ENCODE assay signal across 12 cellular contexts in genomic region chr12:54330442-54330841, GRCh38. TPM values are rescaled to one million over a fixed set of nuclear protein-coding genes. Genes with fewer than 3 reads are reported as not detected.
A peak's percentile ranks its signal among the peaks of the same experiment; 100 is the strongest.
DNase-seq lines count a peak whose midpoint lies in the region; ATAC-seq and TF ChIP-seq lines count a peak whose summit lies in the region.
"Had no signal": no experiment of that assay in that cellular context is flagged by ENCODE, and none has a peak within 500 bp of the region (broad histone marks: within the 10 kb centered on the region; RNA-seq: fewer than 3 reads in every experiment).

No MANE protein-coding gene starts in this region.

- no peak overlapping the region for H3K4me3 Mint-ChIP-seq in activated CD8-positive, alpha-beta T cell treated with anti-CD3 and anti-CD28 coated beads, Interleukin-2, amount 10 ng/mL, durations not matched to agents 7 days and 5 days
- no peak overlapping the region for H3K4me3 Mint-ChIP-seq in stimulated activated naive CD8-positive, alpha-beta T cell treated with anti-CD3 and anti-CD28 coated beads, Interleukin-15, amount 100 ng/mL, for 72 hours
- H3K4me3 Mint-ChIP-seq: dendritic cell treated with granulocyte-macrophage colony-stimulating factor and Interleukin-4, amounts not matched to agents 40 ng/mL and 50 ng/mL, for 4 days had no signal

- no peak overlapping the region for H3K4me3 ChIP-seq in mammary epithelial cell (replicated peaks in 1 of 3; ENCODE audit: insufficient read depth in 1 of 3, low read depth in 2 of 3, low read length in 3 of 3)
- H3K4me3 ChIP-seq in breast epithelium, result no peak overlapping the region
- no peak overlapping the region for H3K4me3 ChIP-seq in lower lobe of right lung
- H3K4me3 ChIP-seq in WERI-Rb-1 (ENCODE audit: low read depth, low read length), result no peak overlapping the region
- H3K4me3 ChIP-seq: esophagus squamous epithelium, tibial artery had no signal

- CTCF ChIA-PET in mammary epithelial cell (lab: Charles Lee; ENCODE audit: low non-redundant PET), result no interaction called here
- CTCF ChIA-PET in activated CD8-positive, alpha-beta T cell treated with anti-CD3 and anti-CD28 coated beads, Interleukin-2, amount 10 ng/mL, durations not matched to agents 7 days and 5 days (lab: Charles Lee), result interaction anchor here (0.7 to 1.6 kb wide), 3 partner anchors 37 to 116 kb away, joined by 3 to 6 read pairs (median 3); no protein-coding TSS in a partner anchor

- intact Hi-C loops in mammary epithelial cell (cut with micrococcal nuclease) (loop anchor here (2.0 kb wide), 1 partner anchor 38 kb away; no protein-coding TSS in a partner anchor), breast epithelium (cut with DNase I; ENCODE audit: low total_unique reads) (no loop called here), lower lobe of right lung (cut with DNase I) (no loop called here)

- H3K27me3 Mint-ChIP-seq in activated CD8-positive, alpha-beta T cell treated with anti-CD3 and anti-CD28 coated beads, Interleukin-2, amount 10 ng/mL, durations not matched to agents 7 days and 5 days (ENCODE audit: low read depth), result no peaks in the 10 kb centered on the region
- H3K27me3 Mint-ChIP-seq in stimulated activated naive CD8-positive, alpha-beta T cell treated with anti-CD3 and anti-CD28 coated beads, Interleukin-15, amount 100 ng/mL, for 72 hours, result no peaks in the 10 kb centered on the region
- H3K27me3 Mint-ChIP-seq: dendritic cell treated with granulocyte-macrophage colony-stimulating factor and Interleukin-4, amounts not matched to agents 40 ng/mL and 50 ng/mL, for 4 days had no signal

- ATAC-seq in activated CD8-positive, alpha-beta T cell treated with anti-CD3 and anti-CD28 coated beads, Interleukin-2, amount 10 ng/mL, durations not matched to agents 7 days and 5 days, result no peak
- ATAC-seq in lower lobe of right lung, result no peak
- ATAC-seq in stimulated activated naive CD8-positive, alpha-beta T cell treated with anti-CD3 and anti-CD28 coated beads, Interleukin-15, amount 100 ng/mL, for 72 hours, result no peak
- no peak for ATAC-seq in GM18873 (IDR thresholded peaks at IDR 0.05; ENCODE audit: low FRiP score, unreplicated experiment)
- no peak for ATAC-seq in GM21423 (IDR thresholded peaks at IDR 0.05; ENCODE audit: unreplicated experiment)

- peaks cover 10% of the 10 kb centered on the region for H3K36me3 Mint-ChIP-seq in activated CD8-positive, alpha-beta T cell treated with anti-CD3 and anti-CD28 coated beads, Interleukin-2, amount 10 ng/mL, durations not matched to agents 7 days and 5 days (ENCODE audit: low read depth)

- in situ Hi-C loops in mammary epithelial cell (cut with MboI; ENCODE audit: low sequenced_read_pairs in 2 of 2), result no loop called here

- peaks cover 53% of the 10 kb centered on the region for H3K4me1 Mint-ChIP-seq in activated CD8-positive, alpha-beta T cell treated with anti-CD3 and anti-CD28 coated beads, Interleukin-2, amount 10 ng/mL, durations not matched to agents 7 days and 5 days (ENCODE audit: low read depth)
- H3K4me1 Mint-ChIP-seq in stimulated activated naive CD8-positive, alpha-beta T cell treated with anti-CD3 and anti-CD28 coated beads, Interleukin-15, amount 100 ng/mL, for 72 hours, result peaks cover 47% of the 10 kb centered on the region

- no peak overlapping the region for H3K9ac ChIP-seq in mammary epithelial cell (ENCODE audit: insufficient read depth, low read length)

- peak overlapping the region; percentile 50 for H3K4me2 ChIP-seq in mammary epithelial cell (ENCODE audit: insufficient read depth, low read depth, low read length)

- TSS peak; percentile 59 for BruUV-seq in mammary epithelial cell (replicated peaks; lab: Mats Ljungman, UMichigan)

- no peak for DNase-seq in mammary epithelial cell
- DNase-seq in breast epithelium (ENCODE audit: low spot score in 2 of 2), result no peak
- no peak for DNase-seq in activated CD8-positive, alpha-beta T cell treated with anti-CD3 and anti-CD28 coated beads, Interleukin-2, amount 10 ng/mL, durations not matched to agents 7 days and 5 days
- no peak for DNase-seq in lower lobe of right lung
- no peak for DNase-seq in stimulated activated naive CD8-positive, alpha-beta T cell treated with anti-CD3 and anti-CD28 coated beads, Interleukin-15, amount 100 ng/mL, for 72 hours
- no peak for DNase-seq in WERI-Rb-1
- DNase-seq: amniotic stem cell, esophagus squamous epithelium, tibial artery had no signal

- H3K9me3 ChIP-seq in mammary epithelial cell (replicated peaks; ENCODE audit: insufficient read depth, low read length), result no peaks in the 10 kb centered on the region
- H3K9me3 ChIP-seq in breast epithelium, result no peaks in the 10 kb centered on the region
- H3K9me3 ChIP-seq in lower lobe of right lung, result no peaks in the 10 kb centered on the region
- no peaks in the 10 kb centered on the region for H3K9me3 ChIP-seq in WERI-Rb-1 (ENCODE audit: severe bottlenecking)
- H3K9me3 ChIP-seq: esophagus squamous epithelium, tibial artery had no signal

- no peak for TF ChIP-seq CTCF in mammary epithelial cell (conservative IDR thresholded peaks at IDR 0.05 in 1 of 2, IDR thresholded peaks at IDR 0.05 in 1 of 2; ENCODE audit: extremely low read depth in 1 of 2, insufficient read depth in 1 of 2, low read depth in 1 of 2, low read length in 2 of 2)
- no peak for TF ChIP-seq CTCF in breast epithelium (IDR thresholded peaks at IDR 0.05)
- no peak for TF ChIP-seq CTCF in lower lobe of right lung (IDR thresholded peaks at IDR 0.05)
- TF ChIP-seq CTCF in WERI-Rb-1 (IDR thresholded peaks at IDR 0.05; ENCODE audit: low read depth, low read length), result no peak

- H3K79me2 ChIP-seq in mammary epithelial cell (ENCODE audit: insufficient read depth, low read length), result peaks cover 86% of the 10 kb centered on the region

- POLR2A ChIA-PET in activated CD8-positive, alpha-beta T cell treated with anti-CD3 and anti-CD28 coated beads, Interleukin-2, amount 10 ng/mL, durations not matched to agents 7 days and 5 days (lab: Charles Lee), result interaction anchor here (0.7 to 1.2 kb wide), 2 partner anchors 44 to 50 kb away, joined by 3 to 4 read pairs; partner anchors contain the start of gene CBX5

- H3K36me3 ChIP-seq in mammary epithelial cell (ENCODE audit: insufficient read depth, low read length) (peaks cover 2% of the 10 kb centered on the region), breast epithelium (no peaks in the 10 kb centered on the region), lower lobe of right lung (peaks cover 16% of the 10 kb centered on the region), WERI-Rb-1 (no peaks in the 10 kb centered on the region; the same call in 1 of the 2 replicates)

- H3K27me3 ChIP-seq in mammary epithelial cell (ENCODE audit: insufficient read depth, low read length) (no peaks in the 10 kb centered on the region), breast epithelium (no peaks in the 10 kb centered on the region), lower lobe of right lung (ENCODE audit: low read depth) (no peaks in the 10 kb centered on the region), WERI-Rb-1 (ENCODE audit: insufficient read depth, low read depth, severe bottlenecking) (no peaks in the 10 kb centered on the region)
- H3K27me3 ChIP-seq: esophagus squamous epithelium, tibial artery had no signal

- WGBS in mammary epithelial cell (ENCODE audit: low coverage, missing lambda C conversion rate), result 51% methylated on average over 3 of the region's 3 CpGs

- H2AFZ ChIP-seq in mammary epithelial cell (ENCODE audit: low read depth, low read length), result no peak overlapping the region

- H3K27ac ChIP-seq in mammary epithelial cell (ENCODE audit: insufficient read depth, low read depth, low read length) (peak overlapping the region; percentile 14), breast epithelium (no peak overlapping the region), lower lobe of right lung (peak overlapping the region; percentile 10), WERI-Rb-1 (no peak overlapping the region)
- H3K27ac ChIP-seq: tibial artery had no signal

- no peaks in the 10 kb centered on the region for H3K9me3 Mint-ChIP-seq in activated CD8-positive, alpha-beta T cell treated with anti-CD3 and anti-CD28 coated beads, Interleukin-2, amount 10 ng/mL, durations not matched to agents 7 days and 5 days (ENCODE audit: insufficient read depth)
- H3K9me3 Mint-ChIP-seq in stimulated activated naive CD8-positive, alpha-beta T cell treated with anti-CD3 and anti-CD28 coated beads, Interleukin-15, amount 100 ng/mL, for 72 hours, result no peaks in the 10 kb centered on the region
- H3K9me3 Mint-ChIP-seq: dendritic cell treated with granulocyte-macrophage colony-stimulating factor and Interleukin-4, amounts not matched to agents 40 ng/mL and 50 ng/mL, for 4 days had no signal

- H3K27ac Mint-ChIP-seq in activated CD8-positive, alpha-beta T cell treated with anti-CD3 and anti-CD28 coated beads, Interleukin-2, amount 10 ng/mL, durations not matched to agents 7 days and 5 days, result peak overlapping the region; percentile 82
- peak overlapping the region; percentile 12 to 55 for H3K27ac Mint-ChIP-seq in stimulated activated naive CD8-positive, alpha-beta T cell treated with anti-CD3 and anti-CD28 coated beads, Interleukin-15, amount 100 ng/mL, for 72 hours

- H4K20me1 ChIP-seq in mammary epithelial cell (ENCODE audit: insufficient read depth, low read length), result no peaks in the 10 kb centered on the region

- no peak for TF ChIP-seq POLR2A in breast epithelium (IDR thresholded peaks at IDR 0.05)

- H3K4me1 ChIP-seq in mammary epithelial cell (ENCODE audit: insufficient read depth, low read length), result peaks cover 23% of the 10 kb centered on the region
- no peaks in the 10 kb centered on the region for H3K4me1 ChIP-seq in breast epithelium
- H3K4me1 ChIP-seq in lower lobe of right lung, result peaks cover 71% of the 10 kb centered on the region

- dilution Hi-C loops in mammary epithelial cell (cut with HindIII; ENCODE audit: low sequenced_read_pairs), result no loop called here

RNA-seq across cellular contexts. Expression of gene COPZ1, which starts 5.5 kb away (rescaled TPM):
- total RNA-seq in mammary epithelial cell (100 to 1,000 TPM; 113 to 155 TPM), breast epithelium (100 to 1,000 TPM in 1 of 3 donors, 10 to 100 TPM in 2; 70.9 to 109 (median 90.1) TPM), lower lobe of right lung (129 TPM)
- 172 TPM for polyA plus RNA-seq in mammary epithelial cell
- 168 TPM for polyA minus RNA-seq in mammary epithelial cell
- 100 to 1,000 TPM; 105 to 112 TPM for total RNA-seq in activated CD8-positive, alpha-beta T cell treated with anti-CD3 and anti-CD28 coated beads, Interleukin-2, amount 10 ng/mL, durations not matched to agents 7 days and 5 days

RNA-seq across cellular contexts. Expression of gene NFE2, which starts 29.6 kb away (rescaled TPM):
- total RNA-seq in mammary epithelial cell (under 1 TPM; 0.26 to 0.67 TPM), breast epithelium (under 1 TPM; 0.15 to 0.48 (median 0.33) TPM), lower lobe of right lung (13.5 TPM)
- polyA plus RNA-seq in mammary epithelial cell, result 0.54 TPM
- not detected for polyA minus RNA-seq in mammary epithelial cell
- total RNA-seq in activated CD8-positive, alpha-beta T cell treated with anti-CD3 and anti-CD28 coated beads, Interleukin-2, amount 10 ng/mL, durations not matched to agents 7 days and 5 days, result not detected

RNA-seq across cellular contexts. Expression of gene GPR84, which starts 33.8 kb away (rescaled TPM):
- total RNA-seq in mammary epithelial cell (under 1 TPM; 0.17 to 0.33 TPM), breast epithelium (under 1 TPM in 1 of 3 donors, not detected in 2; 0.44 TPM), lower lobe of right lung (0.65 TPM)
- 0.11 TPM for polyA plus RNA-seq in mammary epithelial cell
- polyA minus RNA-seq in mammary epithelial cell, result not detected
- under 1 TPM; 0.32 to 0.57 TPM for total RNA-seq in activated CD8-positive, alpha-beta T cell treated with anti-CD3 and anti-CD28 coated beads, Interleukin-2, amount 10 ng/mL, durations not matched to agents 7 days and 5 days

RNA-seq across cellular contexts. Expression of gene HNRNPA1, which starts 49.9 kb away (rescaled TPM):
- total RNA-seq in mammary epithelial cell, result 1,000 to 10,000 TPM in 1 of 2 donors, 100 to 1,000 TPM in 1; 216 to 1,018 TPM
- 973 TPM for polyA plus RNA-seq in mammary epithelial cell
- 602 TPM for polyA minus RNA-seq in mammary epithelial cell
- total RNA-seq in breast epithelium, result 100 to 1,000 TPM; 387 to 571 (median 477) TPM
- 1,000 to 10,000 TPM; 1,520 to 1,553 TPM for total RNA-seq in activated CD8-positive, alpha-beta T cell treated with anti-CD3 and anti-CD28 coated beads, Interleukin-2, amount 10 ng/mL, durations not matched to agents 7 days and 5 days
- total RNA-seq in lower lobe of right lung, result 598 TPM

RNA-seq across cellular contexts. Expression of gene CBX5, which starts 50.5 kb away (rescaled TPM):
- total RNA-seq in mammary epithelial cell (10 to 100 TPM; 37.2 to 68.1 TPM), breast epithelium (10 to 100 TPM; 22.4 to 45.8 (median 31.8) TPM), lower lobe of right lung (50.1 TPM)
- polyA plus RNA-seq in mammary epithelial cell, result 26.9 TPM
- polyA minus RNA-seq in mammary epithelial cell, result 126 TPM
- total RNA-seq in activated CD8-positive, alpha-beta T cell treated with anti-CD3 and anti-CD28 coated beads, Interleukin-2, amount 10 ng/mL, durations not matched to agents 7 days and 5 days, result 100 to 1,000 TPM; 145 to 148 TPM

Comparison
In these comparisons a context has a peak if more than half of its experiments do, and no peak if none do; other contexts are left out.
1. H3K27ac ChIP-seq: peak in mammary epithelial cell (single experiment) and lower lobe of right lung (single experiment); none in breast epithelium (0 of 2) and WERI-Rb-1 (single experiment).